16 cellular contexts compared by ENCODE assay signal in the genomic region with DNA sequence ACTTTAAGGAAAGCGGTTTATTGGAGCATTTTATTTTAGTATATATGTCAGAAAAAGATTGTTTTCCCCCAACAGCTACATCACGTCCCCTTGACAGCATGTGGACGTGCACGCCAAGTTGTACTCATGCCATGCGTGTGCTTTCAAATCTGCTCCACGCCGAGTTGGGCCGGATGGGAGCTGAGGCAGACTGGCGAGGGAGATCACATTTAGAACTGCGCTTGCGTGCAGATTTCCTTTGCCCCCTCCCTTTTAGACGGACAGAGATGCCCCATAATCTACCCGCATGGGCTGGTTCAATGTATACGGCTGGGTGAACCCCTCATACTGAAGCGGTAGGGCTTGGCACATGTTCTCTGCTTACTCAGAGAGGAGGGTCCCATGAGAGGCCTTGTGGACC.
DNase-seq lines count a peak whose midpoint lies in the region; ATAC-seq and TF ChIP-seq lines count a peak whose summit lies in the region.
"Had no signal": no experiment of that assay in that cellular context is flagged by ENCODE, and none has a peak within 500 bp of the region (broad histone marks: within the 10 kb centered on the region; RNA-seq: fewer than 3 reads in every experiment).

No MANE protein-coding gene starts in this region.

- H3K9me2 ChIP-seq in OCI-LY7 (ENCODE audit: insufficient read depth, low read length), result no peaks in the 10 kb centered on the region

- H3K79me2 ChIP-seq in OCI-LY7 (ENCODE audit: insufficient read depth, low read depth, low read length), result no peaks in the 10 kb centered on the region

- peaks cover 36% of the 10 kb centered on the region for H3K36me3 Mint-ChIP-seq in activated CD8-positive, alpha-beta T cell treated with anti-CD3 and anti-CD28 coated beads, Interleukin-2, amount 10 ng/mL, durations not matched to agents 7 days and 5 days (ENCODE audit: low read depth)

- H3K36me3 ChIP-seq in BLaER1 treated with 17β-estradiol and CSF1 and Interleukin-3, amounts not matched to agents 10 nM and 100 nM, result peaks cover 0 to 4% (median 0%) of the 10 kb centered on the region in 11 experiments; a peak in 4 of 22 replicates
- H3K36me3 ChIP-seq in OCI-LY7 (ENCODE audit: insufficient read depth, low read length) (peaks cover 57% of the 10 kb centered on the region; the same call in 1 of the 2 replicates), thymus (ENCODE audit: control insufficient read depth, insufficient read depth) (no peaks in the 10 kb centered on the region)
- H3K36me3 ChIP-seq: SJSA1 had no signal

- in situ Hi-C loops in G401 (cut with HindIII; ENCODE audit: low sequenced_read_pairs), result no loop called here

- no peaks in the 10 kb centered on the region; a peak in 1 of 22 replicates for H4K20me1 ChIP-seq in BLaER1 treated with 17β-estradiol and CSF1 and Interleukin-3, amounts not matched to agents 10 nM and 100 nM
- H4K20me1 ChIP-seq in OCI-LY7 (ENCODE audit: insufficient read depth, low read length), result no peaks in the 10 kb centered on the region

- peaks cover 1% of the 10 kb centered on the region for H3K4me1 Mint-ChIP-seq in activated CD8-positive, alpha-beta T cell treated with anti-CD3 and anti-CD28 coated beads, Interleukin-2, amount 10 ng/mL, durations not matched to agents 7 days and 5 days (ENCODE audit: low read depth)

- no peak overlapping the region for H3K9ac ChIP-seq in BLaER1 treated with 17β-estradiol and CSF1 and Interleukin-3, amounts not matched to agents 10 nM and 100 nM

- no peaks in the 10 kb centered on the region for H3K9me3 ChIP-seq in BLaER1 treated with 17β-estradiol and CSF1 and Interleukin-3, amounts not matched to agents 10 nM and 100 nM (replicated peaks in 1 of 11)
- H3K9me3 ChIP-seq in OCI-LY7 (ENCODE audit: low read length) (no peaks in the 10 kb centered on the region), thymus (ENCODE audit: control insufficient read depth) (no peaks in the 10 kb centered on the region)
- H3K9me3 ChIP-seq: Peyer's patch, SJSA1 had no signal

- WGBS in thymus, result 98% methylated on average over 15 of the region's 15 CpGs

- DNase-seq in G401 (ENCODE audit: low spot score), result peak; percentile 83
- DNase-seq in OCI-LY7 (ENCODE audit: low spot score), result no peak
- no peak for DNase-seq in NCI-H82 treated with DMSO at 0.1 percent for 48 hours (lab: John Stamatoyannopoulos, UW; ENCODE audit: unreplicated experiment)
- no peak for DNase-seq in activated CD8-positive, alpha-beta T cell treated with anti-CD3 and anti-CD28 coated beads, Interleukin-2, amount 10 ng/mL, durations not matched to agents 7 days and 5 days
- DNase-seq: CD4-positive, alpha-beta memory T cell; HCEC 1CT; IMR-90; Kasumi-1; NCI-H1694 treated with DMSO at 0.1 percent for 48 hours; NCI-H2081 treated with DMSO at 0.1 percent for 48 hours; Peyer's patch had no signal

- no peak overlapping the region for H3K27ac ChIP-seq in BLaER1 treated with 17β-estradiol and CSF1 and Interleukin-3, amounts not matched to agents 10 nM and 100 nM
- H3K27ac ChIP-seq in OCI-LY7 (ENCODE audit: low read depth, low read length, poor library complexity, severe bottlenecking) (no peak overlapping the region), thymus (ENCODE audit: low read depth) (peak overlapping the region; percentile 72)
- H3K27ac ChIP-seq: Peyer's patch, SJSA1 had no signal

- H3K27ac Mint-ChIP-seq in activated CD8-positive, alpha-beta T cell treated with anti-CD3 and anti-CD28 coated beads, Interleukin-2, amount 10 ng/mL, durations not matched to agents 7 days and 5 days, result no peak overlapping the region
- H3K27ac Mint-ChIP-seq: GM23338 had no signal

- no peak overlapping the region for H3K4me3 ChIP-seq in BLaER1 treated with 17β-estradiol and CSF1 and Interleukin-3, amounts not matched to agents 10 nM and 100 nM
- H3K4me3 ChIP-seq in OCI-LY7 (ENCODE audit: low read depth, low read length, poor library complexity, severe bottlenecking) (no peak overlapping the region), thymus (ENCODE audit: low read length) (no peak overlapping the region)
- H3K4me3 ChIP-seq: GM23338, Peyer's patch, SJSA1 had no signal

- H3K4me3 Mint-ChIP-seq in activated CD8-positive, alpha-beta T cell treated with anti-CD3 and anti-CD28 coated beads, Interleukin-2, amount 10 ng/mL, durations not matched to agents 7 days and 5 days, result no peak overlapping the region
- H3K4me3 Mint-ChIP-seq: CD4-positive, alpha-beta memory T cell; GM23338 had no signal

- H3K4me1 ChIP-seq in BLaER1 treated with 17β-estradiol and CSF1 and Interleukin-3, amounts not matched to agents 10 nM and 100 nM, result peaks cover 0 to 23% (median 6%) of the 10 kb centered on the region in 10 experiments; a peak in 13 of 20 replicates
- H3K4me1 ChIP-seq in OCI-LY7 (ENCODE audit: insufficient read depth, low read length, poor library complexity, severe bottlenecking) (peaks cover 7% of the 10 kb centered on the region), thymus (ENCODE audit: control insufficient read depth, insufficient read depth, low read length) (peaks cover 63% of the 10 kb centered on the region)
- H3K4me1 ChIP-seq: Peyer's patch had no signal

- no peak overlapping the region for H2AFZ ChIP-seq in OCI-LY7 (ENCODE audit: low read length)
- H2AFZ ChIP-seq: GM23338 had no signal

- no peaks in the 10 kb centered on the region for H3K27me3 ChIP-seq in BLaER1 treated with 17β-estradiol and CSF1 and Interleukin-3, amounts not matched to agents 10 nM and 100 nM
- H3K27me3 ChIP-seq in thymus (ENCODE audit: control insufficient read depth, insufficient read depth), result no peaks in the 10 kb centered on the region
- H3K27me3 ChIP-seq: Peyer's patch, SJSA1 had no signal

- BruUV-seq in OCI-LY7 (replicated peaks; lab: Mats Ljungman, UMichigan), result no TSS peak

- CTCF ChIA-PET in OCI-LY7 (lab: Charles Lee; ENCODE audit: unreplicated experiment), result no interaction called here
- CTCF ChIA-PET in activated CD8-positive, alpha-beta T cell treated with anti-CD3 and anti-CD28 coated beads, Interleukin-2, amount 10 ng/mL, durations not matched to agents 7 days and 5 days (lab: Charles Lee), result interaction anchor here (1.4 to 2.6 kb wide), 2 partner anchors 93 to 101 kb away, joined by 7 to 11 read pairs; a partner anchor contains a TSS

- H3K4me2 ChIP-seq in BLaER1 treated with 17β-estradiol and CSF1 and Interleukin-3, amounts not matched to agents 10 nM and 100 nM, result peak overlapping the region in 7 of 11 experiments; percentile 12 to 55 (median 37); a peak in 11 of 22 replicates
- H3K4me2 ChIP-seq in OCI-LY7 (ENCODE audit: low read length), result peak overlapping the region; percentile 8; the same call in 1 of the 2 replicates
- H3K4me2 ChIP-seq: GM23338 had no signal

- no peak for TF ChIP-seq CTCF in OCI-LY7 (conservative IDR thresholded peaks at IDR 0.05; ENCODE audit: low read length)

- POLR2A ChIA-PET in OCI-LY7 (lab: Charles Lee), result no interaction called here
- POLR2A ChIA-PET in activated CD8-positive, alpha-beta T cell treated with anti-CD3 and anti-CD28 coated beads, Interleukin-2, amount 10 ng/mL, durations not matched to agents 7 days and 5 days (lab: Charles Lee), result interaction anchor here (0.6 kb wide), 1 partner anchor 630 kb away, joined by 3 read pairs; no protein-coding TSS in a partner anchor

- no peaks in the 10 kb centered on the region for H3K27me3 Mint-ChIP-seq in activated CD8-positive, alpha-beta T cell treated with anti-CD3 and anti-CD28 coated beads, Interleukin-2, amount 10 ng/mL, durations not matched to agents 7 days and 5 days (ENCODE audit: low read depth)
- H3K27me3 Mint-ChIP-seq: CD4-positive, alpha-beta memory T cell had no signal

- H3K9me3 Mint-ChIP-seq in activated CD8-positive, alpha-beta T cell treated with anti-CD3 and anti-CD28 coated beads, Interleukin-2, amount 10 ng/mL, durations not matched to agents 7 days and 5 days (ENCODE audit: insufficient read depth), result no peaks in the 10 kb centered on the region
- H3K9me3 Mint-ChIP-seq: GM23338 had no signal

- intact Hi-C loops in OCI-LY7 (cut with micrococcal nuclease; ENCODE audit: unreplicated experiment), result no loop called here

- ATAC-seq in HG03175 (IDR thresholded peaks at IDR 0.05; ENCODE audit: unreplicated experiment), result no peak
- ATAC-seq in activated CD8-positive, alpha-beta T cell treated with anti-CD3 and anti-CD28 coated beads, Interleukin-2, amount 10 ng/mL, durations not matched to agents 7 days and 5 days, result no peak
- ATAC-seq: GM23338 had no signal
